Comparison of ENCODE assay signal across 9 cellular contexts in genomic region chr1:53541761-53542550, GRCh38.
DNase-seq lines count a peak whose midpoint lies in the region; ATAC-seq, FAIRE-seq and TF ChIP-seq lines count a peak whose summit lies in the region.
"Had no signal": no experiment of that assay in that cellular context is flagged by ENCODE, and none has a peak within 500 bp of the region (broad histone marks: within the 10 kb centered on the region; RNA-seq: fewer than 3 reads in every experiment).

No MANE protein-coding gene starts in this region.

- H3K36me3 ChIP-seq in H1 (ENCODE audit: control insufficient read depth in 2 of 4, insufficient read depth in 4 of 4, low read length in 3 of 4): no peaks in the 10 kb centered on the region
- H3K36me3 ChIP-seq in pancreas: no peaks in the 10 kb centered on the region
- H3K36me3 ChIP-seq in effector memory CD4-positive, alpha-beta T cell (ENCODE audit: control insufficient read depth, insufficient read depth, low read length): no peaks in the 10 kb centered on the region

- ATAC-seq in pancreas: peak; percentile 61 to 76 (median 76)

- H2AFZ ChIP-seq in H1 (ENCODE audit: low read length): no peak overlapping the region

- H4K91ac ChIP-seq in H1 (replicated peaks; ENCODE audit: insufficient read length, low read length): no peak overlapping the region

- H3K56ac ChIP-seq in H1 (replicated peaks; ENCODE audit: insufficient read length, low read depth, low read length): no peak overlapping the region

- no peak overlapping the region for H3K4me2 ChIP-seq in H1 (ENCODE audit: insufficient read depth in 1 of 2, low read depth in 2 of 2, low read length in 2 of 2)

- intact Hi-C loops in pancreas (cut with DNase I): no loop called here

- FAIRE-seq in H1 (lab: Jason Lieb, UNC) (no peak), pancreas (lab: Jason Lieb, UNC) (no peak)

- POLR2A ChIA-PET in H1 (lab: Charles Lee; ENCODE audit: partially characterized antibody): no interaction called here

- H3K9ac ChIP-seq in H1 (replicated peaks in 1 of 4; ENCODE audit: extremely low read depth in 1 of 4, low read depth in 3 of 4, low read length in 3 of 4): no peak overlapping the region

- H3K4me1 ChIP-seq in H1 (replicated peaks in 1 of 4; ENCODE audit: control insufficient read depth in 3 of 4, insufficient read depth in 4 of 4, low read length in 3 of 4) (no peaks in the 10 kb centered on the region; a peak in 2 of 7 replicates), pancreas (no peaks in the 10 kb centered on the region)
- no peaks in the 10 kb centered on the region for H3K4me1 ChIP-seq in effector memory CD4-positive, alpha-beta T cell (ENCODE audit: control insufficient read depth, insufficient read depth, low read length, poor library complexity, severe bottlenecking)

- no peak overlapping the region for H4K8ac ChIP-seq in H1 (ENCODE audit: extremely low read depth, insufficient read depth, low read length)

- DNase-seq in ELR (ENCODE audit: low read depth) (peak; percentile 91), M059J (ENCODE audit: low read depth) (peak; percentile 97), H1 (ENCODE audit: low read depth in 1 of 2, low spot score in 2 of 2) (no peak), pancreas (peak in 4 of 6 donors; percentile 22 to 50 (median 42)), NCI-H345 (lab: John Stamatoyannopoulos, UW) (no peak), cortex of kidney (lab: John Stamatoyannopoulos, UW) (no peak)
- DNase-seq in effector memory CD4-positive, alpha-beta T cell: no peak
- DNase-seq in stimulated activated CD4-positive, alpha-beta T cell treated with anti-CD3 and anti-CD28 coated beads, Interleukin-1b, Interleukin-23, amount 100 ng/mL, for 48 hours: no peak
- DNase-seq: activated gamma-delta T cell had no signal

- no peak overlapping the region for H2BK15ac ChIP-seq in H1 (ENCODE audit: low read length)

- no peak overlapping the region for H3K4me3 ChIP-seq in H1 (ENCODE audit: extremely low read depth in 1 of 4, insufficient read depth in 2 of 4, low read depth in 3 of 4, low read length in 4 of 4)
- H3K4me3 ChIP-seq in pancreas: no peak overlapping the region
- no peak overlapping the region for H3K4me3 ChIP-seq in effector memory CD4-positive, alpha-beta T cell (ENCODE audit: insufficient read depth, low read depth, low read length, poor library complexity, severe bottlenecking)

- no peak overlapping the region for H2AK5ac ChIP-seq in H1 (ENCODE audit: low read depth, low read length)

- no peak for TF ChIP-seq EP300 in H1 (IDR thresholded peaks at IDR 0.05; ENCODE audit: borderline replicate concordance in 1 of 2, low read depth in 2 of 2, low read length in 2 of 2)

- no peak for TF ChIP-seq RAD21 in H1 (IDR thresholded peaks at IDR 0.05 in 1 of 2, conservative IDR thresholded peaks at IDR 0.05 in 1 of 2; ENCODE audit: low read depth in 2 of 2, low read length in 2 of 2)

- peaks cover 4% of the 10 kb centered on the region; the same call in 1 of the 2 replicates for H3K23me2 ChIP-seq in H1 (ENCODE audit: low read depth, low read length)

- H2BK12ac ChIP-seq in H1 (ENCODE audit: low read depth, low read length): peak overlapping the region; percentile 23; the same call in 1 of the 2 replicates

- H2BK5ac ChIP-seq in H1 (ENCODE audit: low read depth, low read length): no peak overlapping the region

- H2BK120ac ChIP-seq in H1 (replicated peaks; ENCODE audit: low read depth, low read length): no peak overlapping the region

- WGBS in H1 (ENCODE audit: extremely low coverage in 1 of 2, insufficient coverage in 1 of 2, insufficient read length in 1 of 2, insufficient replicate concordance in 2 of 2, low coverage in 1 of 2, low lambda C conversion rate in 2 of 2, missing lambda C conversion rate in 1 of 2), 2 experiments: 83% methylated on average over 15 of the region's 15 CpGs; no CpG with 5 or more reads in 1 of the 2 experiments
- 56 to 62% methylated on average over 15 of the region's 15 CpGs for WGBS in pancreas, 2 donors

- H3K79me1 ChIP-seq in H1 (ENCODE audit: low read depth, low read length): no peaks in the 10 kb centered on the region

- no peak overlapping the region for H3K4ac ChIP-seq in H1 (replicated peaks; ENCODE audit: insufficient read length, low read depth, low read length)

- TF ChIP-seq POLR2A in H1 (IDR thresholded peaks at IDR 0.05; ENCODE audit: control extremely low read depth in 1 of 2, low read depth in 2 of 2, low read length in 2 of 2): no peak

- no peaks in the 10 kb centered on the region for H3K79me2 ChIP-seq in H1 (ENCODE audit: control insufficient read depth in 1 of 2, insufficient read depth in 2 of 2, low read length in 2 of 2)

- TF ChIP-seq CTCF in H1 (IDR thresholded peaks at IDR 0.05; ENCODE audit: control extremely low read depth in 1 of 3, insufficient read depth in 1 of 3, low read depth in 1 of 3, low read length in 3 of 3) (peak in 1 of 3 experiments; percentile 40; a peak in 2 of 4 replicates), pancreas (IDR thresholded peaks at IDR 0.05) (no peak)

- CTCF ChIA-PET in H1 (lab: Charles Lee; ENCODE audit: partially characterized antibody): interaction anchor here (0.8 to 1.9 kb wide), 9 partner anchors 10 to 210 kb away, joined by 3 to 10 read pairs (median 3); no protein-coding TSS in a partner anchor

- peaks cover 0 to 3% of the 10 kb centered on the region in 2 experiments for H4K20me1 ChIP-seq in H1 (replicated peaks in 1 of 2; ENCODE audit: control insufficient read depth in 1 of 2, insufficient read depth in 2 of 2, low read length in 2 of 2)

- no peak overlapping the region for H4K5ac ChIP-seq in H1 (ENCODE audit: insufficient read length, low read depth, low read length)

- H3K9me3 ChIP-seq in H1 (ENCODE audit: insufficient read depth in 2 of 2, low read depth in 1 of 2, low read length in 1 of 2): no peaks in the 10 kb centered on the region
- H3K9me3 ChIP-seq in pancreas: no peaks in the 10 kb centered on the region
- H3K9me3 ChIP-seq in effector memory CD4-positive, alpha-beta T cell (ENCODE audit: control insufficient read depth, low read length): no peaks in the 10 kb centered on the region

- 0 out of 7 replicates have a peak, but pooled peaks cover 0 to 2% (median 0%) of the 10 kb centered on the region in 4 experiments for H3K27me3 ChIP-seq in H1 (replicated peaks in 1 of 4; ENCODE audit: control insufficient read depth in 3 of 4, extremely low read depth in 1 of 4, insufficient read depth in 3 of 4, low read length in 3 of 4)
- H3K27me3 ChIP-seq in pancreas: no peaks in the 10 kb centered on the region
- H3K27me3 ChIP-seq in effector memory CD4-positive, alpha-beta T cell (replicated peaks; ENCODE audit: control insufficient read depth, insufficient read depth, low read length, poor library complexity, severe bottlenecking): no peaks in the 10 kb centered on the region

- no peak overlapping the region for H2BK20ac ChIP-seq in H1 (ENCODE audit: low read length)

- H3K27ac ChIP-seq in H1 (ENCODE audit: low read depth, low read length): no peak overlapping the region
- H3K27ac ChIP-seq in pancreas: peak overlapping the region in 2 of 4 donors; percentile 48 to 71
- H3K27ac ChIP-seq in effector memory CD4-positive, alpha-beta T cell (ENCODE audit: insufficient read depth, low read length, poor library complexity, severe bottlenecking): no peak overlapping the region

- H3K23ac ChIP-seq in H1 (ENCODE audit: insufficient read length): no peak overlapping the region

- no peak overlapping the region for H3K14ac ChIP-seq in H1 (ENCODE audit: insufficient read length)

- no peak overlapping the region for H3K18ac ChIP-seq in H1 (ENCODE audit: extremely low read depth, low read length)

TF ChIP-seq in H1, 55 proteins besides CTCF, POLR2A, EP300 and RAD21:
- TF ChIP-seq HDAC6 (IDR thresholded peaks at IDR 0.05; ENCODE audit: low read depth, low read length) (no peak), CBX8 (IDR thresholded peaks at IDR 0.05; ENCODE audit: borderline replicate concordance, low read depth, low read length) (no peak), USF2 (IDR thresholded peaks at IDR 0.05; ENCODE audit: low read length) (no peak), ATF3 (IDR thresholded peaks at IDR 0.05; ENCODE audit: insufficient read depth, low read depth, low read length) (no peak), TEAD4 (IDR thresholded peaks at IDR 0.05; ENCODE audit: low read depth, low read length) (no peak), SIRT6 (IDR thresholded peaks at IDR 0.05; ENCODE audit: low read length) (no peak), SIN3A (conservative IDR thresholded peaks at IDR 0.05 in 1 of 2, IDR thresholded peaks at IDR 0.05 in 1 of 2; ENCODE audit: low read depth in 1 of 2, low read length in 2 of 2) (no peak), KDM4A (IDR thresholded peaks at IDR 0.05; ENCODE audit: low read depth, low read length, severe bottlenecking) (no peak), CTBP2 (IDR thresholded peaks at IDR 0.05; ENCODE audit: borderline replicate concordance, insufficient read depth, insufficient read length, low read length) (no peak), SAP30 (IDR thresholded peaks at IDR 0.05; ENCODE audit: insufficient read depth, insufficient replicate concordance, low read length) (no peak), EZH2 (IDR thresholded peaks at IDR 0.05; ENCODE audit: low read depth, low read length, severe bottlenecking) (no peak), GABPA (IDR thresholded peaks at IDR 0.05; ENCODE audit: borderline replicate concordance, insufficient read depth, low read length) (no peak), CHD1 (IDR thresholded peaks at IDR 0.05; ENCODE audit: low read depth, low read length) (no peak), GTF2F1 (IDR thresholded peaks at IDR 0.05; ENCODE audit: borderline replicate concordance, low read depth, low read length) (no peak), RFX5 (IDR thresholded peaks at IDR 0.05; ENCODE audit: borderline replicate concordance, low read depth, low read length) (no peak), BCL11A (IDR thresholded peaks at IDR 0.05; ENCODE audit: low read depth in 2 of 2, low read length in 2 of 2) (no peak), NRF1 (IDR thresholded peaks at IDR 0.05; ENCODE audit: low read depth, low read length) (no peak), FOSL1 (IDR thresholded peaks at IDR 0.05; ENCODE audit: insufficient read depth, low read depth, low read length) (no peak)

Comparison
In these comparisons a context has a peak if more than half of its experiments do, and no peak if none do; other contexts are left out.
1. DNase-seq: peak in ELR (single experiment), M059J (single experiment) and pancreas (4 of 6); none in H1 (0 of 2), effector memory CD4-positive, alpha-beta T cell (0 of 3), NCI-H345 (single experiment), stimulated activated CD4-positive, alpha-beta T cell treated with anti-CD3 and anti-CD28 coated beads, Interleukin-1b, Interleukin-23, amount 100 ng/mL, for 48 hours (single experiment) and cortex of kidney (single experiment).